Comparison of ENCODE assay signal across 1 cellular context in the genomic region with DNA sequence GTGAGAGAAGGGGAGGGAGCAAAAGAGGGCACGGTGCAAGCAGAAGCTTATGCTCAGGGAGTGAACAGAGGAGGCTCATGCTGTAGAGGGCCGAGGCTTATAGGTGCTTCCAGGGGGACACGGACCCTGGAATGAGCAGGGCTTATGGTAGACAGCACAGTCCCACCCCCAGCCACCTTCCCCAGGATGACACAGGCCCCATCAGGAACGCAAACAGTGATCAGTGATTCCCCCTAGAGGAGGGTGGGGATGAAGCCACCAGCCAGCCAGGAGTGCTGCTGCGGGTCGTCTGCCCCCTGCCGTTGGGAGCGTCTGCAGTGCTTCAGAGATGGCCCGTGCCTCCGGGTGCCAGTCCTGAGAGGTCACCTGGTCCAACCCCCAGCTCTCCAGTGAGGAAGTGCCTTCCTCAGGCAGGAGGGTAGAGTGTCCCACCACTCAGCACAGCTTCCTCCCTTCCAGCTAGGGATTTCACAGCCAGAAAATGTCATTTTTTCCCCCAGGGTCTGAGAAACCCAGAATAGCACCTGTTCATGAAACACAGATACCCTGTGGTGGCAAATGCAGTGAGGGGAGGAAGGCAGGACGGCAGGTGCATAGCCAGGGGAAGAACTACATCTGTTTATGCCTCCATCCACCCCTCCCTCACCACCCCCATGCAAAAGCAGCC.
A peak's percentile ranks its signal among the peaks of the same experiment; 100 is the strongest.
TF ChIP-seq lines count a peak whose summit lies in the region.

No MANE protein-coding gene starts in this region.

TF ChIP-seq in HepG2, 621 proteins besides CTCF, POLR2A, EP300 and RAD21 (continued from another document and continues in another):
- TF ChIP-seq, protein P1, sequence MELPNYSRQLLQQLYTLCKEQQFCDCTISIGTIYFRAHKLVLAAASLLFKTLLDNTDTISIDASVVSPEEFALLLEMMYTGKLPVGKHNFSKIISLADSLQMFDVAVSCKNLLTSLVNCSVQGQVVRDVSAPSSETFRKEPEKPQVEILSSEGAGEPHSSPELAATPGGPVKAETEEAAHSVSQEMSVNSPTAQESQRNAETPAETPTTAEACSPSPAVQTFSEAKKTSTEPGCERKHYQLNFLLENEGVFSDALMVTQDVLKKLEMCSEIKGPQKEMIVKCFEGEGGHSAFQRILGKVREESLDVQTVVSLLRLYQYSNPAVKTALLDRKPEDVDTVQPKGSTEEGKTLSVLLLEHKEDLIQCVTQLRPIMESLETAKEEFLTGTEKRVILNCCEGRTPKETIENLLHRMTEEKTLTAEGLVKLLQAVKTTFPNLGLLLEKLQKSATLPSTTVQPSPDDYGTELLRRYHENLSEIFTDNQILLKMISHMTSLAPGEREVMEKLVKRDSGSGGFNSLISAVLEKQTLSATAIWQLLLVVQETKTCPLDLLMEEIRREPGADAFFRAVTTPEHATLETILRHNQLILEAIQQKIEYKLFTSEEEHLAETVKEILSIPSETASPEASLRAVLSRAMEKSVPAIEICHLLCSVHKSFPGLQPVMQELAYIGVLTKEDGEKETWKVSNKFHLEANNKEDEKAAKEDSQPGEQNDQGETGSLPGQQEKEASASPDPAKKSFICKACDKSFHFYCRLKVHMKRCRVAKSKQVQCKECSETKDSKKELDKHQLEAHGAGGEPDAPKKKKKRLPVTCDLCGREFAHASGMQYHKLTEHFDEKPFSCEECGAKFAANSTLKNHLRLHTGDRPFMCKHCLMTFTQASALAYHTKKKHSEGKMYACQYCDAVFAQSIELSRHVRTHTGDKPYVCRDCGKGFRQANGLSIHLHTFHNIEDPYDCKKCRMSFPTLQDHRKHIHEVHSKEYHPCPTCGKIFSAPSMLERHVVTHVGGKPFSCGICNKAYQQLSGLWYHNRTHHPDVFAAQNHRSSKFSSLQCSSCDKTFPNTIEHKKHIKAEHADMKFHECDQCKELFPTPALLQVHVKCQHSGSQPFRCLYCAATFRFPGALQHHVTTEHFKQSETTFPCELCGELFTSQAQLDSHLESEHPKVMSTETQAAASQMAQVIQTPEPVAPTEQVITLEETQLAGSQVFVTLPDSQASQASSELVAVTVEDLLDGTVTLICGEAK (IDR thresholded peaks at IDR 0.05), result no peak
- TF ChIP-seq, protein P1 (CRISPR knock-in tag; IDR thresholded peaks at IDR 0.05), result no peak
- TF ChIP-seq, protein P2, sequence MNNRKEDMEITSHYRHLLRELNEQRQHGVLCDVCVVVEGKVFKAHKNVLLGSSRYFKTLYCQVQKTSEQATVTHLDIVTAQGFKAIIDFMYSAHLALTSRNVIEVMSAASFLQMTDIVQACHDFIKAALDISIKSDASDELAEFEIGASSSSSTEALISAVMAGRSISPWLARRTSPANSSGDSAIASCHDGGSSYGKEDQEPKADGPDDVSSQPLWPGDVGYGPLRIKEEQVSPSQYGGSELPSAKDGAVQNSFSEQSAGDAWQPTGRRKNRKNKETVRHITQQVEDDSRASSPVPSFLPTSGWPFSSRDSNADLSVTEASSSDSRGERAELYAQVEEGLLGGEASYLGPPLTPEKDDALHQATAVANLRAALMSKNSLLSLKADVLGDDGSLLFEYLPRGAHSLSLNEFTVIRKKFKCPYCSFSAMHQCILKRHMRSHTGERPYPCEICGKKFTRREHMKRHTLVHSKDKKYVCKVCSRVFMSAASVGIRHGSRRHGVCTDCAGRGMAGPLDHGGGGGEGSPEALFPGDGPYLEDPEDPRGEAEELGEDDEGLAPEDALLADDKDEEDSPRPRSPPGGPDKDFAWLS (CRISPR knock-in tag; IDR thresholded peaks at IDR 0.05; ENCODE audit: borderline replicate concordance), result no peak
- TF ChIP-seq SIX1 (CRISPR knock-in tag; IDR thresholded peaks at IDR 0.05; ENCODE audit: borderline replicate concordance) (no peak), ZNF121 (CRISPR knock-in tag; IDR thresholded peaks at IDR 0.05) (no peak), ZNF598 (CRISPR knock-in tag; IDR thresholded peaks at IDR 0.05; ENCODE audit: borderline replicate concordance) (no peak), JUND (CRISPR knock-in tag; IDR thresholded peaks at IDR 0.05) (no peak), MAZ (IDR thresholded peaks at IDR 0.05; ENCODE audit: borderline replicate concordance, low read depth, low read length) (peak; percentile 56; the same call in 1 of the 2 replicates), MAZ (CRISPR knock-in tag; IDR thresholded peaks at IDR 0.05; ENCODE audit: low read depth) (0 out of 2 replicates have a peak, but pooled peaks have one; percentile 16), STAT5B (CRISPR knock-in tag; IDR thresholded peaks at IDR 0.05) (no peak), ZSCAN31 (CRISPR knock-in tag; IDR thresholded peaks at IDR 0.05; ENCODE audit: low read depth) (no peak), BORCS8-MEF2B (CRISPR knock-in tag; IDR thresholded peaks at IDR 0.05) (peak; percentile 71; the same call in 1 of the 2 replicates), NBN (conservative IDR thresholded peaks at IDR 0.05) (no peak), CBX1 (IDR thresholded peaks at IDR 0.05; ENCODE audit: low read depth) (peak; percentile 73)
- TF ChIP-seq, protein P3, sequence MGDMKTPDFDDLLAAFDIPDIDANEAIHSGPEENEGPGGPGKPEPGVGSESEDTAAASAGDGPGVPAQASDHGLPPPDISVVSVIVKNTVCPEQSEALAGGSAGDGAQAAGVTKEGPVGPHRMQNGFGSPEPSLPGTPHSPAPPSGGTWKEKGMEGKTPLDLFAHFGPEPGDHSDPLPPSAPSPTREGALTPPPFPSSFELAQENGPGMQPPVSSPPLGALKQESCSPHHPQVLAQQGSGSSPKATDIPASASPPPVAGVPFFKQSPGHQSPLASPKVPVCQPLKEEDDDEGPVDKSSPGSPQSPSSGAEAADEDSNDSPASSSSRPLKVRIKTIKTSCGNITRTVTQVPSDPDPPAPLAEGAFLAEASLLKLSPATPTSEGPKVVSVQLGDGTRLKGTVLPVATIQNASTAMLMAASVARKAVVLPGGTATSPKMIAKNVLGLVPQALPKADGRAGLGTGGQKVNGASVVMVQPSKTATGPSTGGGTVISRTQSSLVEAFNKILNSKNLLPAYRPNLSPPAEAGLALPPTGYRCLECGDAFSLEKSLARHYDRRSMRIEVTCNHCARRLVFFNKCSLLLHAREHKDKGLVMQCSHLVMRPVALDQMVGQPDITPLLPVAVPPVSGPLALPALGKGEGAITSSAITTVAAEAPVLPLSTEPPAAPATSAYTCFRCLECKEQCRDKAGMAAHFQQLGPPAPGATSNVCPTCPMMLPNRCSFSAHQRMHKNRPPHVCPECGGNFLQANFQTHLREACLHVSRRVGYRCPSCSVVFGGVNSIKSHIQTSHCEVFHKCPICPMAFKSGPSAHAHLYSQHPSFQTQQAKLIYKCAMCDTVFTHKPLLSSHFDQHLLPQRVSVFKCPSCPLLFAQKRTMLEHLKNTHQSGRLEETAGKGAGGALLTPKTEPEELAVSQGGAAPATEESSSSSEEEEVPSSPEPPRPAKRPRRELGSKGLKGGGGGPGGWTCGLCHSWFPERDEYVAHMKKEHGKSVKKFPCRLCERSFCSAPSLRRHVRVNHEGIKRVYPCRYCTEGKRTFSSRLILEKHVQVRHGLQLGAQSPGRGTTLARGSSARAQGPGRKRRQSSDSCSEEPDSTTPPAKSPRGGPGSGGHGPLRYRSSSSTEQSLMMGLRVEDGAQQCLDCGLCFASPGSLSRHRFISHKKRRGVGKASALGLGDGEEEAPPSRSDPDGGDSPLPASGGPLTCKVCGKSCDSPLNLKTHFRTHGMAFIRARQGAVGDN (CRISPR knock-in tag; IDR thresholded peaks at IDR 0.05), result peak; percentile 58
- TF ChIP-seq, protein P4, sequence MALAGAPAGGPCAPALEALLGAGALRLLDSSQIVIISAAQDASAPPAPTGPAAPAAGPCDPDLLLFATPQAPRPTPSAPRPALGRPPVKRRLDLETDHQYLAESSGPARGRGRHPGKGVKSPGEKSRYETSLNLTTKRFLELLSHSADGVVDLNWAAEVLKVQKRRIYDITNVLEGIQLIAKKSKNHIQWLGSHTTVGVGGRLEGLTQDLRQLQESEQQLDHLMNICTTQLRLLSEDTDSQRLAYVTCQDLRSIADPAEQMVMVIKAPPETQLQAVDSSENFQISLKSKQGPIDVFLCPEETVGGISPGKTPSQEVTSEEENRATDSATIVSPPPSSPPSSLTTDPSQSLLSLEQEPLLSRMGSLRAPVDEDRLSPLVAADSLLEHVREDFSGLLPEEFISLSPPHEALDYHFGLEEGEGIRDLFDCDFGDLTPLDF (CRISPR knock-in tag; IDR thresholded peaks at IDR 0.05), result no peak
- TF ChIP-seq, protein P5, sequence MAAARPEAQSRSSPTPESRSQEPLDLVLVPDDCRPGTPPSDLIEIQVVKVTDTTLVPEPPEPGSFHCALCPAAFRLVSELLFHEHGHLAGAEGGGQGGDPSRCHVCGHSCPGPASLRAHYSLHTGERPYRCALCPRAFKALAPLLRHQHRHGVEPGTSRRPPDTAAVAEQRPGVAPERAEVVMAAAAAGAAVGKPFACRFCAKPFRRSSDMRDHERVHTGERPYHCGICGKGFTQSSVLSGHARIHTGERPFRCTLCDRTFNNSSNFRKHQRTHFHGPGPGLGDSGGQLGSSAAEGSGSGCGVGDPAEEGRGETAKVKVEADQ (CRISPR knock-in tag; IDR thresholded peaks at IDR 0.05; ENCODE audit: borderline replicate concordance), result no peak
- TF ChIP-seq, protein P6, sequence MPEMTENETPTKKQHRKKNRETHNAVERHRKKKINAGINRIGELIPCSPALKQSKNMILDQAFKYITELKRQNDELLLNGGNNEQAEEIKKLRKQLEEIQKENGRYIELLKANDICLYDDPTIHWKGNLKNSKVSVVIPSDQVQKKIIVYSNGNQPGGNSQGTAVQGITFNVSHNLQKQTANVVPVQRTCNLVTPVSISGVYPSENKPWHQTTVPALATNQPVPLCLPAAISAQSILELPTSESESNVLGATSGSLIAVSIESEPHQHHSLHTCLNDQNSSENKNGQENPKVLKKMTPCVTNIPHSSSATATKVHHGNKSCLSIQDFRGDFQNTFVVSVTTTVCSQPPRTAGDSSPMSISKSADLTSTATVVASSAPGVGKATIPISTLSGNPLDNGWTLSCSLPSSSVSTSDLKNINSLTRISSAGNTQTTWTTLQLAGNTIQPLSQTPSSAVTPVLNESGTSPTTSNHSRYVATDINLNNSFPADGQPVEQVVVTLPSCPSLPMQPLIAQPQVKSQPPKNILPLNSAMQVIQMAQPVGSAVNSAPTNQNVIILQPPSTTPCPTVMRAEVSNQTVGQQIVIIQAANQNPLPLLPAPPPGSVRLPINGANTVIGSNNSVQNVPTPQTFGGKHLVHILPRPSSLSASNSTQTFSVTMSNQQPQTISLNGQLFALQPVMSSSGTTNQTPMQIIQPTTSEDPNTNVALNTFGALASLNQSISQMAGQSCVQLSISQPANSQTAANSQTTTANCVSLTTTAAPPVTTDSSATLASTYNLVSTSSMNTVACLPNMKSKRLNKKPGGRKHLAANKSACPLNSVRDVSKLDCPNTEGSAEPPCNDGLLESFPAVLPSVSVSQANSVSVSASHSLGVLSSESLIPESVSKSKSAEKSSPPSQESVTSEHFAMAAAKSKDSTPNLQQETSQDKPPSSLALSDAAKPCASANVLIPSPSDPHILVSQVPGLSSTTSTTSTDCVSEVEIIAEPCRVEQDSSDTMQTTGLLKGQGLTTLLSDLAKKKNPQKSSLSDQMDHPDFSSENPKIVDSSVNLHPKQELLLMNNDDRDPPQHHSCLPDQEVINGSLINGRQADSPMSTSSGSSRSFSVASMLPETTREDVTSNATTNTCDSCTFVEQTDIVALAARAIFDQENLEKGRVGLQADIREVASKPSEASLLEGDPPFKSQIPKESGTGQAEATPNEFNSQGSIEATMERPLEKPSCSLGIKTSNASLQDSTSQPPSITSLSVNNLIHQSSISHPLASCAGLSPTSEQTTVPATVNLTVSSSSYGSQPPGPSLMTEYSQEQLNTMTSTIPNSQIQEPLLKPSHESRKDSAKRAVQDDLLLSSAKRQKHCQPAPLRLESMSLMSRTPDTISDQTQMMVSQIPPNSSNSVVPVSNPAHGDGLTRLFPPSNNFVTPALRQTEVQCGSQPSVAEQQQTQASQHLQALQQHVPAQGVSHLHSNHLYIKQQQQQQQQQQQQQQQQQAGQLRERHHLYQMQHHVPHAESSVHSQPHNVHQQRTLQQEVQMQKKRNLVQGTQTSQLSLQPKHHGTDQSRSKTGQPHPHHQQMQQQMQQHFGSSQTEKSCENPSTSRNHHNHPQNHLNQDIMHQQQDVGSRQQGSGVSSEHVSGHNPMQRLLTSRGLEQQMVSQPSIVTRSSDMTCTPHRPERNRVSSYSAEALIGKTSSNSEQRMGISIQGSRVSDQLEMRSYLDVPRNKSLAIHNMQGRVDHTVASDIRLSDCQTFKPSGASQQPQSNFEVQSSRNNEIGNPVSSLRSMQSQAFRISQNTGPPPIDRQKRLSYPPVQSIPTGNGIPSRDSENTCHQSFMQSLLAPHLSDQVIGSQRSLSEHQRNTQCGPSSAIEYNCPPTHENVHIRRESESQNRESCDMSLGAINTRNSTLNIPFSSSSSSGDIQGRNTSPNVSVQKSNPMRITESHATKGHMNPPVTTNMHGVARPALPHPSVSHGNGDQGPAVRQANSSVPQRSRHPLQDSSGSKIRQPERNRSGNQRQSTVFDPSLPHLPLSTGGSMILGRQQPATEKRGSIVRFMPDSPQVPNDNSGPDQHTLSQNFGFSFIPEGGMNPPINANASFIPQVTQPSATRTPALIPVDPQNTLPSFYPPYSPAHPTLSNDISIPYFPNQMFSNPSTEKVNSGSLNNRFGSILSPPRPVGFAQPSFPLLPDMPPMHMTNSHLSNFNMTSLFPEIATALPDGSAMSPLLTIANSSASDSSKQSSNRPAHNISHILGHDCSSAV (CRISPR knock-in tag; IDR thresholded peaks at IDR 0.05; ENCODE audit: borderline replicate concordance), result no peak
